In the genomic region with DNA sequence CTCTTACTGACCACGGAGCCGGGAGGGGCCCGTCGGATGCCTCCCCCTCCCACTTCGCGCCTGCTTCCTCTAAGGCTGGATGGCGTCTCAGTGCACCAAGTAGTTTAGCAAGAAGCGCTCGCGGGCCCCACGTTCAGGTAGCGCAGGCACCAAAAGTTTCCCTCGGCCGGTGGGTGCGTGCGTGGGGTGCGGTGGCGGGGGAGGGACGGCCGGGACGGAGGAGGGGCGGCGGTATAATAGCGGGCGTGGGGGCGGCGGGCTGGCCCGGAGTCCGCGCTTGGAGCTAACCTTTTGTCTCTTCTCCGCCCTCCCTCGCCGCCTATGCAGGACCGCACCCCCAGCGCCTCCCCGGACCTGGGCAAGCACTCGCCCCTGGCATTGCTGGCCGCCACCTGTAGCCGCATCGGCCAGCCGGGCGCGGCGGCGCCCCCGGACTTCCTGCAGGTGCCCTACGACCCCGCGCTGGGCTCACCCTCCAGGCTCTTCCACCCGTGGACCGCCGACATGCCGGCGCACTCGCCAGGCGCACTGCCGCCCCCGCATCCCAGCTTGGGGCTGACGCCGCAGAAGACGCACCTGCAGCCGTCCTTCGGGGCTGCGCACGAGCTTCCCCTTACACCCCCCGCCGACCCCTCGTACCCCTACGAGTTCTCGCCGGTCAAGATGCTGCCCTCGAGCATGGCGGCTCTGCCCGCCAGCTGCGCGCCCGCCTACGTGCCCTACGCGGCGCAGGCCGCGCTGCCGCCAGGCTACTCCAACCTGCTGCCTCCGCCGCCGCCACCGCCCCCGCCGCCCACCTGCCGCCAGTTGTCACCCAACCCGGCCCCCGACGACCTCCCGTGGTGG, we compare ENCODE assay signal across 2 cellular contexts.
TF ChIP-seq lines count a peak whose summit lies in the region.

No MANE protein-coding gene starts in this region.

TF ChIP-seq in WTC11, 78 proteins besides CTCF, POLR2A, EP300 and RAD21:
- no peak for TF ChIP-seq HMGXB4 (CRISPR knock-in tag; IDR thresholded peaks at IDR 0.05)
- no peak for TF ChIP-seq USF2 (CRISPR knock-in tag; IDR thresholded peaks at IDR 0.05)
- TF ChIP-seq ZNF263 (CRISPR knock-in tag; IDR thresholded peaks at IDR 0.05; ENCODE audit: low read depth) = 0 out of 2 replicates have a peak, but pooled peaks have one; percentile 4
- TF ChIP-seq ATF6 (CRISPR knock-in tag; IDR thresholded peaks at IDR 0.05) = no peak
- TF ChIP-seq ELF4 (CRISPR knock-in tag; IDR thresholded peaks at IDR 0.05; ENCODE audit: low read depth) = no peak
- no peak for TF ChIP-seq SP1 (CRISPR knock-in tag; conservative IDR thresholded peaks at IDR 0.05)
- TF ChIP-seq, protein P1, sequence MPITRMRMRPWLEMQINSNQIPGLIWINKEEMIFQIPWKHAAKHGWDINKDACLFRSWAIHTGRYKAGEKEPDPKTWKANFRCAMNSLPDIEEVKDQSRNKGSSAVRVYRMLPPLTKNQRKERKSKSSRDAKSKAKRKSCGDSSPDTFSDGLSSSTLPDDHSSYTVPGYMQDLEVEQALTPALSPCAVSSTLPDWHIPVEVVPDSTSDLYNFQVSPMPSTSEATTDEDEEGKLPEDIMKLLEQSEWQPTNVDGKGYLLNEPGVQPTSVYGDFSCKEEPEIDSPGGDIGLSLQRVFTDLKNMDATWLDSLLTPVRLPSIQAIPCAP (CRISPR knock-in tag; IDR thresholded peaks at IDR 0.05) = no peak
- no peak for TF ChIP-seq JUN (CRISPR knock-in tag; IDR thresholded peaks at IDR 0.05)

TF ChIP-seq in endothelial cell of umbilical vein, 7 proteins besides CTCF, POLR2A, EP300 and RAD21:
- TF ChIP-seq FOS (IDR thresholded peaks at IDR 0.05; ENCODE audit: borderline replicate concordance, insufficient read depth, low read length) (no peak), EZH2 (IDR thresholded peaks at IDR 0.05; ENCODE audit: borderline replicate concordance, low read depth, low read length, severe bottlenecking) (peak; percentile 22), POLR2AphosphoS5 (IDR thresholded peaks at IDR 0.05; ENCODE audit: insufficient read depth, low read depth, low read length) (no peak)
TF ChIP-seq in endothelial cell of umbilical vein: peak in this region for 1.
